In the genomic region with DNA sequence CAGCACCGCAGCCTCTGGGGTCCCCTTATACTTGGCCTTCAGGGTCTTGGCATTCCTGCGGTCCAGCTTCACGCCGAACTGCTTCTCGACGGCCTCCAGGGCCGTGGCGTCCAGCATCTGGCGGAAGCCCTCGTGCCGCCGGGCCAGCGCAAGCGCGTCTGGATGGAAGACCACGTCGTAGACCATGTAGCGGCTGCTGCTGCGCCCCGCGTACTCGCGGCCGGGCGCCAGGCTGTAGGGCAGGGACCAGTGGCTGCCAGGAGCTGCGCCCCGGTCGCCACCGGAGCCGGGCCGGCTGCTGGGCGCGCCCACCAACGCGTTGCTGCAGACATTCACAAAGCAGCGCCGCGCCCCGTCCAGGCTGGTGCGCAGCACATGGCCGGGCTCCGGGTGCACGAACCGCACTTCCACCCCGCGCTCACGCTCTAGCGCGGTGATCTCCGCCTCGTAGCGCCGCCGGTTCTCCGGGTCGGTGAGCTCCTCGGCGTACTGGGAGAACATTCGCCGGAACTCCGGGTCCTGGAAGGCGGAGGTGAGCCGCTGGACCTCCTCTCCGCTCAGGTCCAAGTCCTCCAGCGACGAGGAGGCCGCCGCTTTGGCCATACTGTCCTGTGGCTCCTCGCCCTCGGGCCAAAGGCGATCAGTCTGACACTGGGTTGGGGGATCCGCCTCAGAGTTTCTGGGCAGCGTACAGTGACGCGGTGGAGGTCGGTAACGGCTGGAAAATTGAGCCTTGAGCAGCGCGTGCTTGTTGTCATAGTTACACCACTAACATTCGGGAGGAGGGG, we compare ENCODE assay signal across 8 cellular contexts. TPM values are rescaled to one million over a fixed set of nuclear protein-coding genes. Genes with fewer than 3 reads are reported as not detected.
A peak's percentile ranks its signal among the peaks of the same experiment; 100 is the strongest.
DNase-seq lines count a peak whose midpoint lies in the region; TF ChIP-seq lines count a peak whose summit lies in the region.

TSS of gene DNAAF2 (minus strand) at position 698 of the 788 bp plus-strand sequence. CDS start at position 603, 95 bp downstream.

- no peaks in the 10 kb centered on the region for H3K9me3 ChIP-seq in Karpas-422 (ENCODE audit: low read length)
- H3K9me3 ChIP-seq in transverse colon = no peaks in the 10 kb centered on the region

- peaks cover 18% of the 10 kb centered on the region for H4K20me1 ChIP-seq in Karpas-422 (ENCODE audit: insufficient read depth, low read depth, low read length)

- WGBS in transverse colon (ENCODE audit: low coverage in 1 of 2), 2 donors = 0% methylated on average over 54 of the region's 80 CpGs; no CpG with 5 or more reads in 1 of the 2 donors

- H3K36me3 Mint-ChIP-seq in osteocyte (ENCODE audit: unreplicated experiment) = peaks cover 18% of the 10 kb centered on the region

- no peak for TF ChIP-seq EP300 in transverse colon (IDR thresholded peaks at IDR 0.05; ENCODE audit: low read depth)

- H3K4me3 ChIP-seq in Karpas-422 (ENCODE audit: low read length) (peak within 1 kb of the TSS; percentile 88), transverse colon (peak within 1 kb of the TSS; percentile 65 to 90 (median 76))

- no peaks in the 10 kb centered on the region for H3K9me2 ChIP-seq in Karpas-422 (replicated peaks; ENCODE audit: insufficient read depth, low read length)

- peak; percentile 83 for DNase-seq in ELR (ENCODE audit: low read depth)
- DNase-seq in GOT3 (lab: John Stamatoyannopoulos, UW) = peak; percentile 63
- peak; percentile 88 for DNase-seq in Karpas-422
- peak; percentile 30 for DNase-seq in SHP77 treated with DMSO at 0.1 percent for 48 hours (lab: John Stamatoyannopoulos, UW)
- peak; percentile 73 for DNase-seq in activated naive CD4-positive, alpha-beta T cell treated with anti-CD3 and anti-CD28 coated beads, Interleukin-2, amount 50 U/mL, for 16 hours
- peak; percentile 77 for DNase-seq in germinal center (ENCODE audit: low spot score)
- no peak for DNase-seq in osteocyte (ENCODE audit: extremely low spot score, unreplicated experiment)
- DNase-seq in transverse colon = peak; percentile 69

- peaks cover 44% of the 10 kb centered on the region for H3K36me3 ChIP-seq in Karpas-422 (ENCODE audit: insufficient read depth, low read length)
- H3K36me3 ChIP-seq in transverse colon = no peaks in the 10 kb centered on the region

- no peak for TF ChIP-seq CTCF in osteocyte (IDR thresholded peaks at IDR 0.05)
- TF ChIP-seq CTCF in transverse colon (IDR thresholded peaks at IDR 0.05) = no peak

- no peaks in the 10 kb centered on the region for H3K27me3 Mint-ChIP-seq in osteocyte (ENCODE audit: unreplicated experiment)

- H3K4me3 Mint-ChIP-seq in osteocyte (ENCODE audit: unreplicated experiment) = peak within 1 kb of the TSS; percentile 96

- H3K4me1 Mint-ChIP-seq in osteocyte (ENCODE audit: unreplicated experiment) = peaks cover 44% of the 10 kb centered on the region

- peak within 1 kb of the TSS; percentile 47; the same call in 1 of the 2 replicates for H2AFZ ChIP-seq in Karpas-422 (ENCODE audit: low read length)

- H3K9ac ChIP-seq in Karpas-422 (ENCODE audit: low read length) = peak within 1 kb of the TSS; percentile 97

- no peak for TF ChIP-seq POLR2A in transverse colon (IDR thresholded peaks at IDR 0.05)

- H3K27ac ChIP-seq in Karpas-422 (ENCODE audit: low read length) = peak within 1 kb of the TSS; percentile 90
- H3K27ac ChIP-seq in transverse colon = peak within 1 kb of the TSS; percentile 94 to 99 (median 96)

- no peaks in the 10 kb centered on the region for H3K27me3 ChIP-seq in Karpas-422 (ENCODE audit: low read length)
- H3K27me3 ChIP-seq in transverse colon = no peaks in the 10 kb centered on the region

- H3K4me1 ChIP-seq in Karpas-422 (ENCODE audit: low read length) (peaks cover 38% of the 10 kb centered on the region), transverse colon (peaks cover 17 to 44% (median 29%) of the 10 kb centered on the region in 4 donors)

- in situ Hi-C loops in transverse colon (cut with MboI; ENCODE audit: low pct_ligation_motif_present in 1 of 4, low pct_unique_long_range_greater_than_20kb in 1 of 4, low sequenced_read_pairs in 3 of 4) = loop anchor here (10.0 to 25.0 kb wide), 5 partner anchors 128 to 478 kb away; partner anchors contain the start of genes KLHDC2 (in 3 of the 4), NEMF (in 1 of the 4) and VCPKMT (in 1 of the 4)

- H3K79me2 ChIP-seq in Karpas-422 (ENCODE audit: low read length) = peaks cover 96% of the 10 kb centered on the region

- H3K9me3 Mint-ChIP-seq in osteocyte (ENCODE audit: unreplicated experiment) = no peaks in the 10 kb centered on the region

- peak within 1 kb of the TSS; percentile 95 for H3K4me2 ChIP-seq in Karpas-422 (ENCODE audit: low read depth, low read length, poor library complexity, severe bottlenecking)

- H3K27ac Mint-ChIP-seq in osteocyte (ENCODE audit: unreplicated experiment) = peak within 1 kb of the TSS; percentile 88

- intact Hi-C loops in transverse colon (cut with DNase I; ENCODE audit: low total_unique reads) = no loop called here

RNA-seq across cellular contexts. Expression of gene DNAAF2, which starts in this region (rescaled TPM):
- total RNA-seq in Karpas-422 (2014; rRNA removed; shearing (Covaris generic); ENCODE audit: low replicate concordance) = 23.1 and 29.7 TPM in 2 replicates
- 7.3 and 8.4 TPM in 2 replicates for total RNA-seq in osteocyte
- total RNA-seq in transverse colon = 10 to 100 TPM in 3 of 4 donors, 1 to 10 TPM in 1; 9.6 to 21.7 (median 19.4) TPM
